20 cellular contexts compared by ENCODE assay signal in the genomic region with DNA sequence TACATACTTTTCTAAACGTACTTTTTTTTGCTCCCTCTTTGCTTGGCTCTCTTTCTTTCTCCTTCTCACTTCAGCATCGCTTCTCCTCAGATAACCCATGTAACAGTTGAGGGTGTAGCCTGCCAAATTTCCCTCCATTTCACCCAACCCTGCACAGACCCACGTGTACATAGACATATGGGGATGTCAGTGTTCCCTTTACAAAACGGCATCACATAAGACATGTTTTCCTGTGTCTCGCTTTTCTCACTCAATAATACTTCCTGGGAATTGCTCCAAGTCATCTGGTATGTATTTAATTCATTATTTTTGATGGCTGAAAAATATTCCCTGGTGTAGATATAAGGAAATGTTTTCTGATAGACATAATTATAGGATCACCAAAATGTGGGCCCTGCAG.
"Had no signal": no experiment of that assay in that cellular context is flagged by ENCODE, and none has a peak within 500 bp of the region (broad histone marks: within the 10 kb centered on the region; RNA-seq: fewer than 3 reads in every experiment).

No MANE protein-coding gene starts in this region.

- H3K4me1 ChIP-seq: psoas muscle, transverse colon, uterus had no signal

- H3K4me3 ChIP-seq: hepatocyte, psoas muscle, skin epidermis, suprapubic skin, transverse colon, uterus had no signal

- ATAC-seq: activated T-helper 17 cell treated with anti-CD3 and anti-CD28 coated beads, Interleukin-2, amount 50 U/mL, for 72 hours; esophagus mucosa; left cardiac atrium; naive thymus-derived CD8-positive, alpha-beta T cell; psoas muscle; right cardiac atrium had no signal

- H3K27me3 ChIP-seq: brain microvascular endothelial cell, transverse colon, uterus had no signal

- H3K36me3 ChIP-seq: brain microvascular endothelial cell, suprapubic skin, transverse colon, uterus had no signal

- DNase-seq: activated B cell treated with CpG ODN at 0.5 μM for 24 hours; activated CD4-positive, alpha-beta memory T cell treated with anti-CD3 and anti-CD28 coated beads, Interleukin-2, amount 10 ng/mL, durations not matched to agents 7 days and 5 days; activated CD4-positive, alpha-beta T cell treated with anti-CD3 and anti-CD28 coated beads for 48 hours; activated naive CD4-positive, alpha-beta T cell; activated T-cell treated with anti-CD3 and anti-CD28 coated beads, Interleukin-2, amount 50 U/mL, for 1 hour; brain microvascular endothelial cell; central memory CD4-positive, alpha-beta T cell; effector CD4-positive, alpha-beta T cell; left cardiac atrium; mesendoderm; naive thymus-derived CD8-positive, alpha-beta T cell; psoas muscle; right cardiac atrium; transverse colon; uterus had no signal

- H3K9me3 ChIP-seq: suprapubic skin, uterus had no signal

- H3K27ac ChIP-seq: brain microvascular endothelial cell, hepatocyte, psoas muscle, skin epidermis, suprapubic skin, transverse colon, uterus had no signal
